9 cellular contexts compared by ENCODE assay signal in genomic region chr10:75187961-75188426, GRCh38. TPM values are rescaled to one million over a fixed set of nuclear protein-coding genes. Genes with fewer than 3 reads are reported as not detected.
A peak's percentile ranks its signal among the peaks of the same experiment; 100 is the strongest.
DNase-seq lines count a peak whose midpoint lies in the region; ATAC-seq and TF ChIP-seq lines count a peak whose summit lies in the region.
"Had no signal": no experiment of that assay in that cellular context is flagged by ENCODE, and none has a peak within 500 bp of the region (broad histone marks: within the 10 kb centered on the region; RNA-seq: fewer than 3 reads in every experiment).

No MANE protein-coding gene starts in this region.

- H3K27ac ChIP-seq in CD8-positive, alpha-beta memory T cell (ENCODE audit: low read depth, low read length), result no peak overlapping the region
- H3K27ac ChIP-seq in esophagus muscularis mucosa (replicated peaks in 1 of 4) (peak overlapping the region in 1 of 4 donors; percentile 32), thymus (ENCODE audit: low read depth) (peak overlapping the region; percentile 61)
- H3K27ac ChIP-seq: SK-N-MC had no signal

- intact Hi-C loops in esophagus muscularis mucosa (cut with DNase I), result loop anchor here (2.0 to 10.0 kb wide), 2 partner anchors 43 to 73 kb away; partner anchors contain the start of gene SAMD8

- H3K4me3 Mint-ChIP-seq in CD8-positive, alpha-beta memory T cell, result peak overlapping the region in 1 of 7 donors; percentile 65
- H3K4me3 Mint-ChIP-seq in naive B cell, result no peak overlapping the region

- WGBS in esophagus muscularis mucosa, result 83% methylated on average over 3 of the region's 3 CpGs
- 88% methylated on average over 3 of the region's 3 CpGs for WGBS in thymus

- H3K36me3 Mint-ChIP-seq in CD8-positive, alpha-beta memory T cell, result peaks cover 0 to 2% (median 0%) of the 10 kb centered on the region in 3 donors
- H3K36me3 Mint-ChIP-seq in naive B cell, result no peaks in the 10 kb centered on the region

- peaks cover 5% of the 10 kb centered on the region for H3K4me1 ChIP-seq in CD8-positive, alpha-beta memory T cell (ENCODE audit: insufficient read depth, low read length)
- H3K4me1 ChIP-seq in esophagus muscularis mucosa (peaks cover 10 to 31% (median 23%) of the 10 kb centered on the region in 4 donors), thymus (ENCODE audit: control insufficient read depth, insufficient read depth, low read length) (no peaks in the 10 kb centered on the region)

- H3K4me1 Mint-ChIP-seq in CD8-positive, alpha-beta memory T cell, result peaks cover 5 to 7% (median 6%) of the 10 kb centered on the region in 3 donors
- H3K4me1 Mint-ChIP-seq in naive B cell, result peaks cover 4 to 8% (median 4%) of the 10 kb centered on the region in 3 donors

- H3K36me3 ChIP-seq in CD8-positive, alpha-beta memory T cell (ENCODE audit: insufficient read depth, low read length), result no peaks in the 10 kb centered on the region
- H3K36me3 ChIP-seq in H7 (replicated peaks; ENCODE audit: control insufficient read depth, insufficient read depth, low read length), result no peaks in the 10 kb centered on the region
- H3K36me3 ChIP-seq in esophagus muscularis mucosa, result peaks cover 0 to 6% (median under 1%) of the 10 kb centered on the region in 4 donors
- H3K36me3 ChIP-seq in thymus (ENCODE audit: control insufficient read depth, insufficient read depth), result no peaks in the 10 kb centered on the region

- H3K27me3 ChIP-seq in CD8-positive, alpha-beta memory T cell (ENCODE audit: insufficient read depth, low read length, poor library complexity, severe bottlenecking), result no peaks in the 10 kb centered on the region
- H3K27me3 ChIP-seq in H7 (ENCODE audit: control insufficient read depth, insufficient read depth, low read length) (no peaks in the 10 kb centered on the region), esophagus muscularis mucosa (no peaks in the 10 kb centered on the region), thymus (ENCODE audit: control insufficient read depth, insufficient read depth) (no peaks in the 10 kb centered on the region)

- CTCF ChIA-PET in CD8-positive, alpha-beta memory T cell (lab: Charles Lee), result interaction anchor here (0.7 to 10.9 kb wide), 19 partner anchors 9 to 76 kb away, joined by 3 to 304 read pairs (median 5); partner anchors contain the start of genes COMTD1, SAMD8 and VDAC2

- H3K27me3 Mint-ChIP-seq in CD8-positive, alpha-beta memory T cell, result no peaks in the 10 kb centered on the region
- no peaks in the 10 kb centered on the region for H3K27me3 Mint-ChIP-seq in naive B cell

- TF ChIP-seq CTCF in esophagus muscularis mucosa (IDR thresholded peaks at IDR 0.05), result peak; percentile 68 to 81 (median 77)

- ATAC-seq in naive B cell (ENCODE audit: low read depth in 2 of 2) (peak; percentile 86 to 96), GM19324 (IDR thresholded peaks at IDR 0.05; ENCODE audit: low FRiP score, unreplicated experiment) (no peak)

- peak overlapping the region; percentile 90 to 94 (median 92) for H3K27ac Mint-ChIP-seq in CD8-positive, alpha-beta memory T cell
- H3K27ac Mint-ChIP-seq in naive B cell, result peak overlapping the region in 5 of 6 donors; percentile 20 to 82 (median 47)

- TF ChIP-seq EP300 in esophagus muscularis mucosa (IDR thresholded peaks at IDR 0.05), result no peak

- no peaks in the 10 kb centered on the region for H3K9me3 ChIP-seq in CD8-positive, alpha-beta memory T cell (ENCODE audit: low read length)
- no peaks in the 10 kb centered on the region for H3K9me3 ChIP-seq in esophagus muscularis mucosa
- H3K9me3 ChIP-seq in thymus (ENCODE audit: control insufficient read depth), result no peaks in the 10 kb centered on the region

- TF ChIP-seq POLR2A in esophagus muscularis mucosa (IDR thresholded peaks at IDR 0.05; ENCODE audit: low read depth), result no peak

- DNase-seq in CD8-positive, alpha-beta memory T cell, result peak; percentile 50 to 82 (median 72)
- DNase-seq in H7 (peak; percentile 76), NOMO-1 (lab: John Stamatoyannopoulos, UW; ENCODE audit: unreplicated experiment in 2 of 2) (peak; percentile 17 to 29), activated T-cell treated with anti-CD3 and anti-CD28 coated beads for 1 hour (ENCODE audit: low read depth) (peak; percentile 51), esophagus muscularis mucosa (ENCODE audit: extremely low spot score) (no peak), naive B cell (peak; percentile 61)

- H3K4me3 ChIP-seq in CD8-positive, alpha-beta memory T cell (ENCODE audit: low read length), result no peak overlapping the region
- no peak overlapping the region for H3K4me3 ChIP-seq in H7 (ENCODE audit: insufficient read depth, low read depth, low read length)
- no peak overlapping the region for H3K4me3 ChIP-seq in esophagus muscularis mucosa
- no peak overlapping the region for H3K4me3 ChIP-seq in thymus (ENCODE audit: low read length)
- H3K4me3 ChIP-seq: SK-N-MC had no signal

- POLR2A ChIA-PET in CD8-positive, alpha-beta memory T cell (lab: Charles Lee), result interaction anchor here (0.5 to 1.3 kb wide), 7 partner anchors 22 to 75 kb away, joined by 4 to 9 read pairs (median 5); partner anchors contain the start of gene VDAC2

- H3K9me3 Mint-ChIP-seq in CD8-positive, alpha-beta memory T cell, result no peaks in the 10 kb centered on the region
- H3K9me3 Mint-ChIP-seq in naive B cell, result no peaks in the 10 kb centered on the region

RNA-seq across cellular contexts. Expression of gene VDAC2, which starts 22.6 kb away (rescaled TPM):
- 100 to 1,000 TPM; 247 to 261 TPM for total RNA-seq in CD8-positive, alpha-beta memory T cell
- polyA plus RNA-seq in CD8-positive, alpha-beta memory T cell, result 149 TPM
- 213 and 218 TPM in 2 replicates for total RNA-seq in H7 (2014; rRNA removed; shearing (Covaris generic))
- 100 to 1,000 TPM; 194 to 260 (median 234) TPM for total RNA-seq in esophagus muscularis mucosa
- polyA plus RNA-seq in naive B cell (ENCODE audit: low read depth in 6 of 6), result 100 to 1,000 TPM; 137 to 212 (median 151) TPM
- polyA plus RNA-seq in thymus, result 146 TPM

RNA-seq across cellular contexts. Expression of gene COMTD1, which starts 47.8 kb away (rescaled TPM):
- total RNA-seq in CD8-positive, alpha-beta memory T cell, result 10 to 100 TPM; 43.9 to 47.9 TPM
- 23.2 TPM for polyA plus RNA-seq in CD8-positive, alpha-beta memory T cell
- total RNA-seq in H7 (2014; rRNA removed; shearing (Covaris generic)), result 21.3 and 36.6 TPM in 2 replicates
- 10 to 100 TPM; 23.7 to 44.5 (median 28.1) TPM for total RNA-seq in esophagus muscularis mucosa
- polyA plus RNA-seq in naive B cell (ENCODE audit: low read depth in 6 of 6) (1 to 10 TPM; 3.1 to 7.0 (median 6.0) TPM), thymus (40.7 TPM)
